Comparison of ENCODE assay signal across 18 cellular contexts in the genomic region with DNA sequence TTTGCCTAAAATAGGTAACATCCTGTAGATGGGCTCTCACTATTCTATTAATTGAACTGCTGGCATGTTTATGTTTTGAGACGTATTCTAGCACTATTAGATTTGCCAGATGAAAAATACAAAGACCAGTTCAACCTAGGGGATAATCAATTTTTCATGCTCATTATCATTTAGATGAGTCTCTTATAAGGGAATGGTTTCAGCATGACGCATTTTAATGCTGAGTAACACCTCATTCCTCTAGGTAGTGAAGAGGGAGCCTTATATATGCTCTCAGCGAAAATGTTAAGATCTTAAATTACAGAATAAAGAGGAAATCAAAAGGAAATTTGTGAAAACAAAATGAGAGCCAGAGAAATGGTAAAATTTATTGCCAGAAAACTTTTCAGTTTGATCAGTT.
"Had no signal": no experiment of that assay in that cellular context is flagged by ENCODE, and none has a peak within 500 bp of the region (broad histone marks: within the 10 kb centered on the region; RNA-seq: fewer than 3 reads in every experiment).

No MANE protein-coding gene starts in this region.

- DNase-seq: activated CD4-positive, alpha-beta T cell treated with anti-CD3 and anti-CD28 coated beads for 48 hours; activated CD4-positive, CD25-positive, alpha-beta regulatory T cell; activated CD8-positive, alpha-beta T cell treated with anti-CD3 and anti-CD28 coated beads for 36 hours; activated naive CD4-positive, alpha-beta T cell treated with Interleukin-2 at 50 U/mL for 16 hours; activated T-cell treated with anti-CD3 and anti-CD28 coated beads, Interleukin-2, amount 50 U/mL, for 1 hour; effector memory CD4-positive, alpha-beta T cell; foreskin fibroblast; left cardiac atrium; right cardiac atrium; stimulated activated naive CD8-positive, alpha-beta T cell treated with anti-CD3 and anti-CD28 coated beads, Interleukin-15, Interleukin-2, amounts not matched to agents 100 U/mL and 50 U/mL, for 24 hours; substantia nigra; T-helper 1 cell; T-helper 9 cell; tibial artery had no signal

- H3K27ac Mint-ChIP-seq: activated CD8-positive, alpha-beta T cell treated with anti-CD3 and anti-CD28 coated beads for 36 hours; activated T-helper 2 cell treated with anti-CD3 and anti-CD28 coated beads, Interferon-gamma antibody, Interleukin-2, Interleukin-4, amounts not matched to agents 10 μg/mL and 5 μg/mL and 100 μg/mL, durations not matched to agents 14 hours and 24 hours and 36 hours had no signal

- H3K9me3 Mint-ChIP-seq: activated CD8-positive, alpha-beta T cell treated with anti-CD3 and anti-CD28 coated beads for 36 hours; activated T-helper 2 cell treated with anti-CD3 and anti-CD28 coated beads, Interferon-gamma antibody, Interleukin-2, Interleukin-4, amounts not matched to agents 10 μg/mL and 5 μg/mL and 100 μg/mL, durations not matched to agents 14 hours and 24 hours and 36 hours had no signal

- H3K27me3 ChIP-seq: hepatocyte, tibial artery had no signal

- H2AFZ ChIP-seq: hepatocyte had no signal

- H3K9me3 ChIP-seq: tibial artery had no signal

- ATAC-seq: activated CD8-positive, alpha-beta T cell treated with anti-CD3 and anti-CD28 coated beads for 36 hours; left cardiac atrium; right cardiac atrium; stimulated activated naive CD8-positive, alpha-beta T cell treated with anti-CD3 and anti-CD28 coated beads, Interleukin-15, Interleukin-2, amounts not matched to agents 100 U/mL and 50 U/mL, for 24 hours had no signal

- H3K36me3 ChIP-seq: tibial artery had no signal

- H3K27ac ChIP-seq: tibial artery had no signal

- H3K4me3 Mint-ChIP-seq: activated CD8-positive, alpha-beta T cell treated with anti-CD3 and anti-CD28 coated beads for 36 hours had no signal

- FAIRE-seq: bronchial epithelial cell, urothelium cell line had no signal

- H3K79me2 ChIP-seq: hepatocyte had no signal

- H3K4me3 ChIP-seq: hepatocyte, tibial artery had no signal
